15 cellular contexts compared by ENCODE assay signal in genomic region chr2:39139511-39140237, GRCh38. TPM values are rescaled to one million over a fixed set of nuclear protein-coding genes. Genes with fewer than 3 reads are reported as not detected.
A peak's percentile ranks its signal among the peaks of the same experiment; 100 is the strongest.
DNase-seq lines count a peak whose midpoint lies in the region; ATAC-seq lines count a peak whose summit lies in the region.
"Had no signal": no experiment of that assay in that cellular context is flagged by ENCODE, and none has a peak within 500 bp of the region (broad histone marks: within the 10 kb centered on the region; RNA-seq: fewer than 3 reads in every experiment).

No MANE protein-coding gene starts in this region.

- peak overlapping the region; percentile 1 for H3K27ac Mint-ChIP-seq in activated CD4-positive, alpha-beta T cell treated with anti-CD3 and anti-CD28 coated beads, Interleukin-2, amount 10 ng/mL, durations not matched to agents 24 days and 14 days
- H3K27ac Mint-ChIP-seq in T-helper 2 cell treated with Interferon-gamma antibody and Interleukin-4, amounts not matched to agents 5 μg/mL and 100 μg/mL, for 36 hours, result peak overlapping the region; percentile 75
- H3K27ac Mint-ChIP-seq: HFFc6 had no signal

- no peak overlapping the region for H2AFZ ChIP-seq in mesenchymal stem cell (ENCODE audit: low read depth, low read length)
- H2AFZ ChIP-seq: parathyroid adenoma had no signal

- no peak overlapping the region for H3K23ac ChIP-seq in mesenchymal stem cell (ENCODE audit: low read length in 2 of 2)

- no peak overlapping the region for H3K4me2 ChIP-seq in mesenchymal stem cell (ENCODE audit: low read length, poor library complexity, severe bottlenecking)

- no peaks in the 10 kb centered on the region for H3K27me3 Mint-ChIP-seq in activated CD4-positive, alpha-beta T cell treated with anti-CD3 and anti-CD28 coated beads, Interleukin-2, amount 10 ng/mL, durations not matched to agents 24 days and 14 days
- H3K27me3 Mint-ChIP-seq in T-helper 2 cell treated with Interferon-gamma antibody and Interleukin-4, amounts not matched to agents 5 μg/mL and 100 μg/mL, for 36 hours (ENCODE audit: low read depth), result no peaks in the 10 kb centered on the region
- H3K27me3 Mint-ChIP-seq: stimulated activated memory B cell treated with anti-CD40 and anti-IgM and Interleukin-4, amounts not matched to agents 10 μg/mL and 1 μg/mL and 100 μg/mL, for 72 hours had no signal

- H3K27ac ChIP-seq in HUES6 (ENCODE audit: low read depth, low read length) (peak overlapping the region; percentile 62), mesenchymal stem cell (ENCODE audit: low read length, poor library complexity, severe bottlenecking) (no peak overlapping the region)
- H3K27ac ChIP-seq: breast epithelium, parathyroid adenoma had no signal

- H3K79me1 ChIP-seq in mesenchymal stem cell (replicated peaks; ENCODE audit: low read length, poor library complexity, severe bottlenecking), result no peaks in the 10 kb centered on the region

- peaks cover 57% of the 10 kb centered on the region for H3K4me1 Mint-ChIP-seq in activated CD4-positive, alpha-beta T cell treated with anti-CD3 and anti-CD28 coated beads, Interleukin-2, amount 10 ng/mL, durations not matched to agents 24 days and 14 days
- H3K4me1 Mint-ChIP-seq in T-helper 2 cell treated with Interferon-gamma antibody and Interleukin-4, amounts not matched to agents 5 μg/mL and 100 μg/mL, for 36 hours (ENCODE audit: low read depth), result peaks cover 67% of the 10 kb centered on the region

- H3K4ac ChIP-seq in mesenchymal stem cell (ENCODE audit: low read depth in 1 of 2, low read length in 2 of 2), result no peak overlapping the region

- no peak overlapping the region for H3K14ac ChIP-seq in mesenchymal stem cell (ENCODE audit: low read length in 2 of 2)

- no peak for DNase-seq in activated CD4-positive, alpha-beta T cell treated with anti-CD3 and anti-CD28 coated beads, Interleukin-2, amount 10 ng/mL, durations not matched to agents 24 days and 14 days
- DNase-seq in activated CD4-positive, alpha-beta T cell treated with anti-CD3 and anti-CD28 coated beads, Interleukin-2, amount 50 U/mL, for 1 hour, result no peak
- no peak for DNase-seq in T-helper 2 cell treated with Interferon-gamma antibody and Interleukin-4, amounts not matched to agents 5 μg/mL and 100 μg/mL, for 36 hours (ENCODE audit: low spot score)
- peak; percentile 21 for DNase-seq in fibroblast of peridontal ligament (ENCODE audit: extremely low read depth)
- DNase-seq in HK-2 (ENCODE audit: unreplicated experiment), result no peak
- no peak for DNase-seq in mesenchymal stem cell
- DNase-seq: HFFc6, NCI-H1436, NCI-H226, SHP77 treated with DMSO at 0.1 percent for 48 hours had no signal

- H2BK15ac ChIP-seq in mesenchymal stem cell (ENCODE audit: low read depth, poor library complexity, severe bottlenecking), result no peak overlapping the region

- no peak overlapping the region for H2AK5ac ChIP-seq in mesenchymal stem cell (ENCODE audit: low read length, severe bottlenecking)

- no peak overlapping the region for H2BK12ac ChIP-seq in mesenchymal stem cell (ENCODE audit: low read length in 2 of 2)

- no peak for ATAC-seq in GM21360 (IDR thresholded peaks at IDR 0.05; ENCODE audit: unreplicated experiment)
- ATAC-seq: stimulated activated memory B cell treated with anti-CD40 and anti-IgM and Interleukin-4, amounts not matched to agents 10 μg/mL and 1 μg/mL and 100 μg/mL, for 72 hours had no signal

- H3K4me3 Mint-ChIP-seq in activated CD4-positive, alpha-beta T cell treated with anti-CD3 and anti-CD28 coated beads, Interleukin-2, amount 10 ng/mL, durations not matched to agents 24 days and 14 days, result no peak overlapping the region
- peak overlapping the region; percentile 27 for H3K4me3 Mint-ChIP-seq in T-helper 2 cell treated with Interferon-gamma antibody and Interleukin-4, amounts not matched to agents 5 μg/mL and 100 μg/mL, for 36 hours
- H3K4me3 Mint-ChIP-seq: HFFc6; stimulated activated memory B cell treated with anti-CD40 and anti-IgM and Interleukin-4, amounts not matched to agents 10 μg/mL and 1 μg/mL and 100 μg/mL, for 72 hours had no signal

- 60% methylated on average over 2 of the region's 2 CpGs for WGBS in mesenchymal stem cell

- no peak overlapping the region for H2BK120ac ChIP-seq in mesenchymal stem cell (ENCODE audit: low read depth, low read length)

- no peaks in the 10 kb centered on the region for H3K9me3 Mint-ChIP-seq in activated CD4-positive, alpha-beta T cell treated with anti-CD3 and anti-CD28 coated beads, Interleukin-2, amount 10 ng/mL, durations not matched to agents 24 days and 14 days
- no peaks in the 10 kb centered on the region for H3K9me3 Mint-ChIP-seq in T-helper 2 cell treated with Interferon-gamma antibody and Interleukin-4, amounts not matched to agents 5 μg/mL and 100 μg/mL, for 36 hours
- H3K9me3 Mint-ChIP-seq: HFFc6; stimulated activated memory B cell treated with anti-CD40 and anti-IgM and Interleukin-4, amounts not matched to agents 10 μg/mL and 1 μg/mL and 100 μg/mL, for 72 hours had no signal

- H4K91ac ChIP-seq in mesenchymal stem cell (ENCODE audit: low read length), result no peak overlapping the region

- H3K27me3 ChIP-seq in HUES6 (ENCODE audit: control insufficient read depth, insufficient read depth, low read length) (no peaks in the 10 kb centered on the region), mesenchymal stem cell (ENCODE audit: control insufficient read depth in 1 of 2, insufficient read depth in 1 of 2, low read length in 2 of 2) (no peaks in the 10 kb centered on the region)
- H3K27me3 ChIP-seq: breast epithelium had no signal

- H3K18ac ChIP-seq in mesenchymal stem cell (ENCODE audit: low read depth in 1 of 2, low read length in 2 of 2), result no peak overlapping the region

- H4K8ac ChIP-seq in mesenchymal stem cell (ENCODE audit: low read length), result no peak overlapping the region

- no peaks in the 10 kb centered on the region for H3K36me3 ChIP-seq in HUES6 (ENCODE audit: control insufficient read depth, insufficient read depth, low read length)
- no peaks in the 10 kb centered on the region for H3K36me3 ChIP-seq in mesenchymal stem cell (ENCODE audit: control insufficient read depth in 1 of 2, insufficient read depth in 2 of 2, low read depth in 1 of 2, low read length in 2 of 2)
- H3K36me3 ChIP-seq: breast epithelium had no signal

- H3K36me3 Mint-ChIP-seq in activated CD4-positive, alpha-beta T cell treated with anti-CD3 and anti-CD28 coated beads, Interleukin-2, amount 10 ng/mL, durations not matched to agents 24 days and 14 days (ENCODE audit: low read depth), result no peaks in the 10 kb centered on the region
- peaks cover 16% of the 10 kb centered on the region for H3K36me3 Mint-ChIP-seq in T-helper 2 cell treated with Interferon-gamma antibody and Interleukin-4, amounts not matched to agents 5 μg/mL and 100 μg/mL, for 36 hours (ENCODE audit: low read depth)
- H3K36me3 Mint-ChIP-seq: stimulated activated memory B cell treated with anti-CD40 and anti-IgM and Interleukin-4, amounts not matched to agents 10 μg/mL and 1 μg/mL and 100 μg/mL, for 72 hours had no signal

- no peak overlapping the region for H2BK5ac ChIP-seq in mesenchymal stem cell (ENCODE audit: low read depth, low read length, poor library complexity, severe bottlenecking)

- H3K4me3 ChIP-seq in HUES6 (ENCODE audit: low read depth, low read length) (no peak overlapping the region), mesenchymal stem cell (ENCODE audit: insufficient read depth in 1 of 2, low read depth in 1 of 2, low read length in 2 of 2) (no peak overlapping the region)
- H3K4me3 ChIP-seq: breast epithelium had no signal

- H3K9me3 ChIP-seq in HUES6 (ENCODE audit: control insufficient read depth, insufficient read depth, low read depth, low read length), result no peaks in the 10 kb centered on the region
- H3K9me3 ChIP-seq in mesenchymal stem cell (ENCODE audit: control insufficient read depth, low read length), result no peaks in the 10 kb centered on the region
- H3K9me3 ChIP-seq: breast epithelium had no signal

- intact Hi-C loops in activated CD4-positive, alpha-beta T cell treated with anti-CD3 and anti-CD28 coated beads, Interleukin-2, amount 10 ng/mL, durations not matched to agents 24 days and 14 days (cut with micrococcal nuclease), result loop anchor here (1.0 kb wide), 1 partner anchor 10 kb away; no protein-coding TSS in a partner anchor

- H3K9ac ChIP-seq in HUES6 (ENCODE audit: low read length) (no peak overlapping the region), mesenchymal stem cell (ENCODE audit: low read length) (no peak overlapping the region)
- H3K9ac ChIP-seq: parathyroid adenoma had no signal

- peaks cover 13% of the 10 kb centered on the region for H3K4me1 ChIP-seq in HUES6 (ENCODE audit: control insufficient read depth, insufficient read depth, low read length)
- no peaks in the 10 kb centered on the region for H3K4me1 ChIP-seq in mesenchymal stem cell (ENCODE audit: control insufficient read depth, insufficient read depth, low read depth, low read length)
- H3K4me1 ChIP-seq: breast epithelium had no signal

RNA-seq across cellular contexts. Expression of gene SOS1, which starts 18.8 kb away (rescaled TPM):
- 66.1 and 74.5 TPM in 2 replicates for total RNA-seq in activated CD4-positive, alpha-beta T cell treated with anti-CD3 and anti-CD28 coated beads, Interleukin-2, amount 10 ng/mL, durations not matched to agents 24 days and 14 days
- polyA plus RNA-seq in mesenchymal stem cell (2013, experiment 1 of 2), result 25.2 TPM
- polyA plus RNA-seq in mesenchymal stem cell (2013, experiment 2 of 2), result 22.5 TPM
